ENCODE assay signal across 11 cellular contexts in genomic region chr7:150901160-150902035, GRCh38. TPM values are rescaled to one million over a fixed set of nuclear protein-coding genes. Genes with fewer than 3 reads are reported as not detected.
DNase-seq lines count a peak whose midpoint lies in the region; ATAC-seq and TF ChIP-seq lines count a peak whose summit lies in the region.
"Had no signal": no experiment of that assay in that cellular context is flagged by ENCODE, and none has a peak within 500 bp of the region (broad histone marks: within the 10 kb centered on the region; RNA-seq: fewer than 3 reads in every experiment).

No MANE protein-coding gene starts in this region.

- H3K4me3 ChIP-seq in mesendoderm (ENCODE audit: low read length): no peak overlapping the region
- H3K4me3 ChIP-seq in uterus: no peak overlapping the region

- H3K27ac Mint-ChIP-seq in WTC11: no peak overlapping the region
- no peak overlapping the region for H3K27ac Mint-ChIP-seq in T-cell

- H3K9me3 Mint-ChIP-seq in WTC11 (no peaks in the 10 kb centered on the region), T-cell (no peaks in the 10 kb centered on the region)
- H3K9me3 Mint-ChIP-seq: central memory CD8-positive, alpha-beta T cell had no signal

- H3K27ac ChIP-seq in mesendoderm (ENCODE audit: low read depth, low read length): no peak overlapping the region
- no peak overlapping the region for H3K27ac ChIP-seq in uterus

- H3K18ac ChIP-seq in mesendoderm (ENCODE audit: low read length): no peak overlapping the region

- TF ChIP-seq CTCF in WTC11 (IDR thresholded peaks at IDR 0.05) (no peak), uterus (IDR thresholded peaks at IDR 0.05) (no peak)

- intact Hi-C loops in uterus (cut with DNase I; ENCODE audit: low total_unique reads): no loop called here

- no peak overlapping the region for H2AK5ac ChIP-seq in mesendoderm (ENCODE audit: low read length)

- no peaks in the 10 kb centered on the region for H3K36me3 Mint-ChIP-seq in WTC11
- H3K36me3 Mint-ChIP-seq in T-cell: no peaks in the 10 kb centered on the region

- H3K79me1 ChIP-seq in mesendoderm (ENCODE audit: low read length): no peaks in the 10 kb centered on the region

- no peak overlapping the region for H2BK5ac ChIP-seq in mesendoderm (ENCODE audit: low read length)

- no CpG with 5 or more reads among the region's 15 CpGs for WGBS in mesendoderm (ENCODE audit: extremely low coverage, insufficient coverage, low lambda C conversion rate)

- H3K27me3 ChIP-seq in mesendoderm (ENCODE audit: insufficient read depth, low read length, poor library complexity) (no peaks in the 10 kb centered on the region), uterus (no peaks in the 10 kb centered on the region)

- H3K79me2 ChIP-seq in mesendoderm (ENCODE audit: control insufficient read depth, insufficient read depth, low read length): no peaks in the 10 kb centered on the region

- no peak overlapping the region for H3K4ac ChIP-seq in mesendoderm (ENCODE audit: low read depth, low read length)

- CTCF ChIA-PET in WTC11 (lab: Charles Lee) (interaction anchor here (0.6 to 2.6 kb wide), 12 partner anchors 10 to 147 kb away, joined by 3 to 13 read pairs (median 4); no protein-coding TSS in a partner anchor), T-cell (lab: Charles Lee) (interaction anchor here (0.6 to 0.7 kb wide), 3 partner anchors 11 to 210 kb away, joined by 3 to 13 read pairs (median 3); no protein-coding TSS in a partner anchor)

- H3K4me3 Mint-ChIP-seq in WTC11 (no peak overlapping the region), T-cell (no peak overlapping the region)
- H3K4me3 Mint-ChIP-seq: central memory CD8-positive, alpha-beta T cell had no signal

- no peak overlapping the region for H2BK15ac ChIP-seq in mesendoderm (replicated peaks; ENCODE audit: low read depth)

- DNase-seq in Ammon's horn (ENCODE audit: low spot score) (peak; percentile 46), NCI-H1092 treated with DMSO at 0.1 percent for 48 hours (lab: John Stamatoyannopoulos, UW) (peak; percentile 86), WTC11 (ENCODE audit: low spot score) (no peak), mesendoderm (no peak), uterus (no peak), T-cell (no peak)

- no peak overlapping the region for H3K9ac ChIP-seq in mesendoderm (ENCODE audit: low read length)

- no peak for TF ChIP-seq POLR2A in uterus (IDR thresholded peaks at IDR 0.05)

- H3K4me2 ChIP-seq in mesendoderm (ENCODE audit: low read length): no peak overlapping the region

- H3K9me3 ChIP-seq in uterus: no peaks in the 10 kb centered on the region

- H3K36me3 ChIP-seq in mesendoderm (ENCODE audit: control insufficient read depth, insufficient read depth, low read length): no peaks in the 10 kb centered on the region
- H3K36me3 ChIP-seq in uterus: no peaks in the 10 kb centered on the region

- H3K23ac ChIP-seq in mesendoderm (ENCODE audit: low read length): no peak overlapping the region

- H3K56ac ChIP-seq in mesendoderm (ENCODE audit: low read length): peak overlapping the region; percentile 7

- no peak overlapping the region for H2BK120ac ChIP-seq in mesendoderm (ENCODE audit: low read depth, low read length)

- H3K27me3 Mint-ChIP-seq in WTC11 (ENCODE audit: low read depth): peaks cover 61% of the 10 kb centered on the region
- peaks cover 49 to 63% of the 10 kb centered on the region in 2 donors for H3K27me3 Mint-ChIP-seq in T-cell

- ATAC-seq in WTC11: peak; percentile 51
- no peak for ATAC-seq in T-cell (replicated peaks in 1 of 4)
- ATAC-seq in HG03025 (IDR thresholded peaks at IDR 0.05; ENCODE audit: low FRiP score, unreplicated experiment): no peak
- no peak for ATAC-seq in HG03135 (IDR thresholded peaks at IDR 0.05; ENCODE audit: unreplicated experiment)
- ATAC-seq: HCT116 had no signal

- no peak overlapping the region for H4K5ac ChIP-seq in mesendoderm (ENCODE audit: low read length)

- no peak overlapping the region for H4K8ac ChIP-seq in mesendoderm (ENCODE audit: low read depth, low read length)

- H3K4me1 ChIP-seq in mesendoderm (ENCODE audit: control insufficient read depth, low read depth, low read length): no peaks in the 10 kb centered on the region
- H3K4me1 ChIP-seq in uterus: peaks cover 0 to 4% of the 10 kb centered on the region in 2 donors

- POLR2A ChIA-PET in WTC11 (lab: Charles Lee): no interaction called here
- POLR2A ChIA-PET in T-cell (lab: Charles Lee): no interaction called here

- peaks cover 37% of the 10 kb centered on the region for H3K4me1 Mint-ChIP-seq in WTC11
- peaks cover 5 to 15% (median 8%) of the 10 kb centered on the region in 3 donors for H3K4me1 Mint-ChIP-seq in T-cell

TF ChIP-seq in WTC11, 78 proteins besides CTCF, POLR2A, EP300 and RAD21 (continues in another document):
- TF ChIP-seq AFF4 (CRISPR knock-in tag; IDR thresholded peaks at IDR 0.05; ENCODE audit: borderline replicate concordance) (no peak), ZMAT4 (CRISPR knock-in tag; IDR thresholded peaks at IDR 0.05) (no peak), GTF2I (CRISPR knock-in tag; conservative IDR thresholded peaks at IDR 0.05) (no peak), ZNF425 (CRISPR knock-in tag; conservative IDR thresholded peaks at IDR 0.05) (no peak), ZNF671 (CRISPR knock-in tag; IDR thresholded peaks at IDR 0.05) (no peak), FOXJ3 (CRISPR knock-in tag; IDR thresholded peaks at IDR 0.05; ENCODE audit: borderline replicate concordance) (no peak), USF1 (CRISPR knock-in tag; IDR thresholded peaks at IDR 0.05) (no peak), ZNF396 (CRISPR knock-in tag; IDR thresholded peaks at IDR 0.05; ENCODE audit: borderline replicate concordance) (no peak), ZBTB43 (CRISPR knock-in tag; IDR thresholded peaks at IDR 0.05) (no peak)

RNA-seq across cellular contexts. Expression of gene AOC1, which starts 49.1 kb away (rescaled TPM):
- total RNA-seq in WTC11 (2021) (0.17 to 0.39 TPM (median 0.23 TPM) in 3 replicates), uterus (under 1 TPM in 3 of 4 donors, not detected in 1; 0.26 to 0.55 (median 0.29) TPM), T-cell (under 1 TPM in 2 of 5 donors, not detected in 3; 0.15 to 0.28 TPM)
- 0.14 TPM for polyA plus RNA-seq in mesendoderm (2013, experiment 1 of 2)
- 0.15 TPM for polyA plus RNA-seq in mesendoderm (2013, experiment 2 of 2)
- total RNA-seq: fibroblast of lung had no signal
- polyA plus RNA-seq: fibroblast of lung had no signal

Comparison
In these comparisons a context has a peak if more than half of its experiments do, and no peak if none do; other contexts are left out.
1. DNase-seq: peak in Ammon's horn (single experiment) and NCI-H1092 treated with DMSO at 0.1 percent for 48 hours (single experiment); none in WTC11 (single experiment), mesendoderm (single experiment), uterus (0 of 2) and T-cell (0 of 34).